Comparison of ENCODE assay signal across 10 cellular contexts in genomic region chr12:121582583-121583333, GRCh38. TPM values are rescaled to one million over a fixed set of nuclear protein-coding genes. Genes with fewer than 3 reads are reported as not detected.
A peak's percentile ranks its signal among the peaks of the same experiment; 100 is the strongest.
DNase-seq lines count a peak whose midpoint lies in the region; ATAC-seq lines count a peak whose summit lies in the region.
"Had no signal": no experiment of that assay in that cellular context is flagged by ENCODE, and none has a peak within 500 bp of the region (broad histone marks: within the 10 kb centered on the region; RNA-seq: fewer than 3 reads in every experiment).

No MANE protein-coding gene starts in this region.

- H3K9ac ChIP-seq in iPS-18a (ENCODE audit: low read length) = peak overlapping the region; percentile 91

- no peaks in the 10 kb centered on the region for H3K9me3 Mint-ChIP-seq in activated CD8-positive, alpha-beta memory T cell treated with anti-CD3 and anti-CD28 coated beads, Interleukin-2, amount 10 ng/mL, durations not matched to agents 7 days and 5 days (ENCODE audit: low read depth)
- no peaks in the 10 kb centered on the region for H3K9me3 Mint-ChIP-seq in activated CD8-positive, alpha-beta T cell treated with anti-CD3 and anti-CD28 coated beads, Interleukin-2, amount 10 ng/mL, durations not matched to agents 7 days and 5 days (ENCODE audit: insufficient read depth)

- H3K4me3 ChIP-seq in iPS-18a (ENCODE audit: low read length) = peak overlapping the region; percentile 72
- H3K4me3 ChIP-seq: SJSA1 had no signal

- no peaks in the 10 kb centered on the region for H3K36me3 ChIP-seq in iPS-18a (ENCODE audit: control insufficient read depth, low read depth, low read length)
- H3K36me3 ChIP-seq: SJSA1 had no signal

- POLR2A ChIA-PET in activated CD8-positive, alpha-beta T cell treated with anti-CD3 and anti-CD28 coated beads, Interleukin-2, amount 10 ng/mL, durations not matched to agents 7 days and 5 days (lab: Charles Lee) = interaction anchor here (0.7 to 1.6 kb wide), 2 partner anchors 46 to 81 kb away, joined by 3 read pairs; no protein-coding TSS in a partner anchor

- DNase-seq in activated CD8-positive, alpha-beta memory T cell treated with anti-CD3 and anti-CD28 coated beads, Interleukin-2, amount 10 ng/mL, durations not matched to agents 7 days and 5 days = no peak
- DNase-seq in activated CD8-positive, alpha-beta memory T cell treated with anti-CD3 and anti-CD28 coated beads, Interleukin-2, amount 50 U/mL, for 4 hours = no peak
- DNase-seq in activated CD8-positive, alpha-beta T cell treated with anti-CD3 and anti-CD28 coated beads, Interleukin-2, amount 10 ng/mL, durations not matched to agents 7 days and 5 days = no peak
- DNase-seq in superior temporal gyrus (ENCODE audit: extremely low spot score) (peak; percentile 28), NCI-H524 treated with DMSO at 0.1 percent for 48 hours (lab: John Stamatoyannopoulos, UW) (no peak), hepatic stellate cell (ENCODE audit: low spot score) (no peak), midbrain (lab: John Stamatoyannopoulos, UW) (no peak)

- peaks cover 19% of the 10 kb centered on the region for H3K4me1 Mint-ChIP-seq in activated CD8-positive, alpha-beta memory T cell treated with anti-CD3 and anti-CD28 coated beads, Interleukin-2, amount 10 ng/mL, durations not matched to agents 7 days and 5 days
- peaks cover 37% of the 10 kb centered on the region for H3K4me1 Mint-ChIP-seq in activated CD8-positive, alpha-beta T cell treated with anti-CD3 and anti-CD28 coated beads, Interleukin-2, amount 10 ng/mL, durations not matched to agents 7 days and 5 days (ENCODE audit: low read depth)

- no peak overlapping the region for H3K4me3 Mint-ChIP-seq in activated CD8-positive, alpha-beta memory T cell treated with anti-CD3 and anti-CD28 coated beads, Interleukin-2, amount 10 ng/mL, durations not matched to agents 7 days and 5 days
- H3K4me3 Mint-ChIP-seq in activated CD8-positive, alpha-beta T cell treated with anti-CD3 and anti-CD28 coated beads, Interleukin-2, amount 10 ng/mL, durations not matched to agents 7 days and 5 days = peak overlapping the region; percentile 34

- no peaks in the 10 kb centered on the region for H3K9me3 ChIP-seq in iPS-18a (ENCODE audit: control insufficient read depth, low read depth, low read length)
- H3K9me3 ChIP-seq: SJSA1 had no signal

- H3K36me3 Mint-ChIP-seq in activated CD8-positive, alpha-beta memory T cell treated with anti-CD3 and anti-CD28 coated beads, Interleukin-2, amount 10 ng/mL, durations not matched to agents 7 days and 5 days = no peaks in the 10 kb centered on the region
- H3K36me3 Mint-ChIP-seq in activated CD8-positive, alpha-beta T cell treated with anti-CD3 and anti-CD28 coated beads, Interleukin-2, amount 10 ng/mL, durations not matched to agents 7 days and 5 days (ENCODE audit: low read depth) = peaks cover 2% of the 10 kb centered on the region

- H3K27me3 Mint-ChIP-seq in activated CD8-positive, alpha-beta memory T cell treated with anti-CD3 and anti-CD28 coated beads, Interleukin-2, amount 10 ng/mL, durations not matched to agents 7 days and 5 days = no peaks in the 10 kb centered on the region
- no peaks in the 10 kb centered on the region for H3K27me3 Mint-ChIP-seq in activated CD8-positive, alpha-beta T cell treated with anti-CD3 and anti-CD28 coated beads, Interleukin-2, amount 10 ng/mL, durations not matched to agents 7 days and 5 days (ENCODE audit: low read depth)

- peak overlapping the region; percentile 86 for H3K27ac ChIP-seq in iPS-18a (ENCODE audit: low read length)
- H3K27ac ChIP-seq: C4-2B, SJSA1 had no signal

- peak overlapping the region; percentile 34 for H3K27ac Mint-ChIP-seq in activated CD8-positive, alpha-beta memory T cell treated with anti-CD3 and anti-CD28 coated beads, Interleukin-2, amount 10 ng/mL, durations not matched to agents 7 days and 5 days
- no peak overlapping the region for H3K27ac Mint-ChIP-seq in activated CD8-positive, alpha-beta T cell treated with anti-CD3 and anti-CD28 coated beads, Interleukin-2, amount 10 ng/mL, durations not matched to agents 7 days and 5 days

- H3K4me1 ChIP-seq in iPS-18a (ENCODE audit: control insufficient read depth, low read depth, low read length) = peaks cover 22% of the 10 kb centered on the region

- CTCF ChIA-PET in activated CD8-positive, alpha-beta memory T cell treated with anti-CD3 and anti-CD28 coated beads, Interleukin-2, amount 10 ng/mL, durations not matched to agents 7 days and 5 days (lab: Charles Lee) = interaction anchor here (2.6 to 2.7 kb wide), 2 partner anchors 30 to 44 kb away, joined by 6 to 8 read pairs; partner anchors contain the start of gene ORAI1
- CTCF ChIA-PET in activated CD8-positive, alpha-beta T cell treated with anti-CD3 and anti-CD28 coated beads, Interleukin-2, amount 10 ng/mL, durations not matched to agents 7 days and 5 days (lab: Charles Lee) = interaction anchor here (6.7 kb wide), 1 partner anchor 43 kb away, joined by 57 read pairs; the partner anchor contains the start of gene ORAI1

- no peak for ATAC-seq in activated CD8-positive, alpha-beta memory T cell treated with anti-CD3 and anti-CD28 coated beads, Interleukin-2, amount 10 ng/mL, durations not matched to agents 7 days and 5 days
- no peak for ATAC-seq in activated CD8-positive, alpha-beta T cell treated with anti-CD3 and anti-CD28 coated beads, Interleukin-2, amount 10 ng/mL, durations not matched to agents 7 days and 5 days

- no peaks in the 10 kb centered on the region for H3K27me3 ChIP-seq in iPS-18a (ENCODE audit: control insufficient read depth, insufficient read depth, low read length)
- H3K27me3 ChIP-seq: SJSA1 had no signal

RNA-seq across cellular contexts. Expression of gene KDM2B, which starts 1.9 kb away (rescaled TPM):
- total RNA-seq in activated CD8-positive, alpha-beta memory T cell treated with anti-CD3 and anti-CD28 coated beads, Interleukin-2, amount 10 ng/mL, durations not matched to agents 7 days and 5 days = 10 to 100 TPM; 63.8 to 64.8 TPM
- 10 to 100 TPM; 76.1 to 76.6 TPM for total RNA-seq in activated CD8-positive, alpha-beta T cell treated with anti-CD3 and anti-CD28 coated beads, Interleukin-2, amount 10 ng/mL, durations not matched to agents 7 days and 5 days

RNA-seq across cellular contexts. Expression of gene ORAI1, which starts 43.6 kb away (rescaled TPM):
- total RNA-seq in activated CD8-positive, alpha-beta memory T cell treated with anti-CD3 and anti-CD28 coated beads, Interleukin-2, amount 10 ng/mL, durations not matched to agents 7 days and 5 days = 10 to 100 TPM; 53.7 to 61.1 TPM
- total RNA-seq in activated CD8-positive, alpha-beta T cell treated with anti-CD3 and anti-CD28 coated beads, Interleukin-2, amount 10 ng/mL, durations not matched to agents 7 days and 5 days = 10 to 100 TPM; 67.4 to 69.6 TPM
